Comparison of ENCODE assay signal across 8 cellular contexts in the genomic region with DNA sequence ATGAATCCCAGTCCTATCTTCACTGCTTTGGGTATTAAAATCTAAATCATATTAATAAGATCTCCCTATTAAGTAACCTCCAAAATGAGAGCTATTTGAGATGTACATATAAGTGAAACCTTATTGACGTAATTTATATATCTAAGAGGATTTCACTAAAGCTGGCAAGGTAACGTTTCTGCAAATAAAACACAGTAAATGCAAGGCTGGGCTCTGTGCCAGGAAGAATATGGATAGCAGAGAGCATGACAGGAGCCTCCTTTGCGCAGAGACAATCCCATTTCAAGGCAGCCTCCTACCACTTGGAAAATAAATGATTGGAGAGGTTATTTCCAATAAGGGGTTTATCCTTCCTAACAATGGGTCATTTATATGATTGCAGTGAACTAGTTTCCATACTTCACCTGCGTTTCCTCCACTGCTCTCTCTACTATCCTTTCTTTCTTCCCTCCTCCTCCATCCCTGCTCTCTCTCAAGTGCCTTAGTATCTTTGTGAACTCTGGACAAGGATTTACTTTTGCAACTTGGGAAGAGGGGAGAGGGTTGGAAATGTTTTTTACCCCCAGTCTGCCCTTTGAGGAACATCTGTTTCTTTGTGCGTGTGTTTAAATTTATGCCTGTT. TPM values are rescaled to one million over a fixed set of nuclear protein-coding genes. Genes with fewer than 3 reads are reported as not detected.
A peak's percentile ranks its signal among the peaks of the same experiment; 100 is the strongest.
DNase-seq lines count a peak whose midpoint lies in the region; ATAC-seq and TF ChIP-seq lines count a peak whose summit lies in the region.

No MANE protein-coding gene starts in this region.

- H3K79me2 ChIP-seq in osteoblast (ENCODE audit: insufficient read depth, low read length), result peaks cover 13% of the 10 kb centered on the region

- peak overlapping the region in 1 of 2 donors; percentile 81 for H3K9ac ChIP-seq in colonic mucosa (ENCODE audit: low read depth in 2 of 2, low read length in 2 of 2)

- peak overlapping the region; percentile 79 for H3K27ac ChIP-seq in colonic mucosa
- H3K27ac ChIP-seq in osteoblast (ENCODE audit: low read depth, low read length), result peak overlapping the region; percentile 26

- H3K4me2 ChIP-seq in osteoblast (ENCODE audit: insufficient read depth, low read length), result peak overlapping the region; percentile 96

- TF ChIP-seq CTCF in colonic mucosa (IDR thresholded peaks at IDR 0.05) (no peak), osteoblast (IDR thresholded peaks at IDR 0.05; ENCODE audit: extremely low read depth, low read depth, low read length) (no peak)

- H2AFZ ChIP-seq in osteoblast (ENCODE audit: low read length), result peak overlapping the region; percentile 69

- H3K4me3 Mint-ChIP-seq in stimulated activated naive B cell treated with anti-CD40 and anti-IgM and Interleukin-4, amounts not matched to agents 10 μg/mL and 1 μg/mL and 100 μg/mL, for 72 hours, result no peak overlapping the region

- H3K4me1 Mint-ChIP-seq in stimulated activated naive B cell treated with anti-CD40 and anti-IgM and Interleukin-4, amounts not matched to agents 10 μg/mL and 1 μg/mL and 100 μg/mL, for 72 hours, result peaks cover 18 to 39% of the 10 kb centered on the region in 2 donors

- no peak for ATAC-seq in stimulated activated naive B cell treated with anti-CD40 and anti-IgM and Interleukin-4, amounts not matched to agents 10 μg/mL and 1 μg/mL and 100 μg/mL, for 72 hours (replicated peaks)
- no peak for ATAC-seq in HG03469 (IDR thresholded peaks at IDR 0.05; ENCODE audit: unreplicated experiment)

- H3K36me3 ChIP-seq in colonic mucosa, result no peaks in the 10 kb centered on the region
- H3K36me3 ChIP-seq in osteoblast (ENCODE audit: insufficient read depth, low read length), result no peaks in the 10 kb centered on the region
- H3K36me3 ChIP-seq in MG63, result no peaks in the 10 kb centered on the region

- H3K36me3 Mint-ChIP-seq in stimulated activated naive B cell treated with anti-CD40 and anti-IgM and Interleukin-4, amounts not matched to agents 10 μg/mL and 1 μg/mL and 100 μg/mL, for 72 hours, result no peaks in the 10 kb centered on the region

- H3K4me3 ChIP-seq in colonic mucosa, result no peak overlapping the region
- peak overlapping the region; percentile 58 for H3K4me3 ChIP-seq in osteoblast (ENCODE audit: insufficient read depth, low read length)
- no peak overlapping the region for H3K4me3 ChIP-seq in MG63

- H3K27me3 ChIP-seq in colonic mucosa, result no peaks in the 10 kb centered on the region
- H3K27me3 ChIP-seq in osteoblast (ENCODE audit: insufficient read depth, low read length), result no peaks in the 10 kb centered on the region
- peaks cover 14% of the 10 kb centered on the region for H3K27me3 ChIP-seq in MG63

- peak; percentile 81 for DNase-seq in DMS79 treated with DMSO at 0.1 percent for 48 hours (lab: John Stamatoyannopoulos, UW)
- DNase-seq in NCI-H2171 treated with DMSO at 0.1 percent for 48 hours (lab: John Stamatoyannopoulos, UW), result peak; percentile 78
- peak; percentile 87 for DNase-seq in colonic mucosa
- no peak for DNase-seq in osteoblast (ENCODE audit: insufficient read length, low spot score, missing footprints)
- DNase-seq in stimulated activated naive B cell treated with anti-CD40 and anti-IgM and Interleukin-4, amounts not matched to agents 10 μg/mL and 1 μg/mL and 100 μg/mL, for 72 hours, result no peak
- DNase-seq in MG63, result no peak
- no peak for DNase-seq in NCI-H146 (lab: John Stamatoyannopoulos, UW)

- H3K4me1 ChIP-seq in colonic mucosa (peaks cover 15% of the 10 kb centered on the region), osteoblast (ENCODE audit: insufficient read depth, low read length) (peaks cover 50% of the 10 kb centered on the region)

- H3K27me3 Mint-ChIP-seq in stimulated activated naive B cell treated with anti-CD40 and anti-IgM and Interleukin-4, amounts not matched to agents 10 μg/mL and 1 μg/mL and 100 μg/mL, for 72 hours, result peaks cover 38 to 42% of the 10 kb centered on the region in 2 donors

- no peaks in the 10 kb centered on the region for H3K9me3 Mint-ChIP-seq in stimulated activated naive B cell treated with anti-CD40 and anti-IgM and Interleukin-4, amounts not matched to agents 10 μg/mL and 1 μg/mL and 100 μg/mL, for 72 hours

- no peaks in the 10 kb centered on the region for H4K20me1 ChIP-seq in osteoblast (ENCODE audit: insufficient read depth, low read length)

- H3K9me3 ChIP-seq in colonic mucosa, result no peaks in the 10 kb centered on the region
- H3K9me3 ChIP-seq in osteoblast (ENCODE audit: low read depth, low read length), result no peaks in the 10 kb centered on the region
- no peaks in the 10 kb centered on the region for H3K9me3 ChIP-seq in MG63

- no peak overlapping the region for H3K27ac Mint-ChIP-seq in stimulated activated naive B cell treated with anti-CD40 and anti-IgM and Interleukin-4, amounts not matched to agents 10 μg/mL and 1 μg/mL and 100 μg/mL, for 72 hours

- intact Hi-C loops in colonic mucosa (cut with DNase I), result no loop called here

RNA-seq across cellular contexts. Expression of a gene that starts 3.0 kb away (rescaled TPM):
- total RNA-seq in colonic mucosa, result 10 to 100 TPM; 36.0 to 44.2 TPM
- total RNA-seq in osteoblast, result 7.2 and 8.0 TPM in 2 replicates
- not detected in 2 replicates for total RNA-seq in MG63 (2014; rRNA removed; shearing (Covaris generic); ENCODE audit: low replicate concordance)

Comparison
In these comparisons a context has a peak if more than half of its experiments do, and no peak if none do; other contexts are left out.
1. DNase-seq: peak in DMS79 treated with DMSO at 0.1 percent for 48 hours (single experiment), NCI-H2171 treated with DMSO at 0.1 percent for 48 hours (single experiment) and colonic mucosa (single experiment); none in osteoblast (single experiment), stimulated activated naive B cell treated with anti-CD40 and anti-IgM and Interleukin-4, amounts not matched to agents 10 μg/mL and 1 μg/mL and 100 μg/mL, for 72 hours (single experiment), MG63 (single experiment) and NCI-H146 (single experiment).